Comparison of ENCODE assay signal across 13 cellular contexts in the genomic region with DNA sequence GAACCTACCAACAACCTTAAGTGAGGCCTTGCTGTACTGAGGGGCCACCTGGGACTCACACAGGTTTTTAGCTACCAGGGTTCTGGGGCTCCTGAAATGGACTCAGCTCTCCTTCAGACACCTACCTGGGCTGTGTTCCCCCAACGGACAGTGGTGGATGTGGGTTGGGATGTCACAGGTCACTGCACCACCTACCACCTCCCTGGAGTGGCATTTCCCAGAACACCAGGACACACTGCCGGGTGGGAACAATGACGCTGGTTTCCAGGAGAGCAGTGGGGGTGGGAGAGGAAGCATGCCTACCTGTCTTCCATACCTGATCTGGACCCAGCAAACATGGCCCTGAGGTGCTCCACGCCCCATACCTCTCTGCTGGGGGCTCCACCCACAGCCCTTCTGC. TPM values are rescaled to one million over a fixed set of nuclear protein-coding genes. Genes with fewer than 3 reads are reported as not detected.
DNase-seq lines count a peak whose midpoint lies in the region; ATAC-seq and TF ChIP-seq lines count a peak whose summit lies in the region.
"Had no signal": no experiment of that assay in that cellular context is flagged by ENCODE, and none has a peak within 500 bp of the region (broad histone marks: within the 10 kb centered on the region; RNA-seq: fewer than 3 reads in every experiment).

No MANE protein-coding gene starts in this region.

- H3K4ac ChIP-seq in H9 (ENCODE audit: low read depth, low read length) (no peak overlapping the region), mesenchymal stem cell (ENCODE audit: low read depth in 1 of 2, low read length in 2 of 2) (peak overlapping the region in 1 of 2 experiments; percentile 59)

- H3K23ac ChIP-seq in H9 (ENCODE audit: insufficient read length, low read depth, low read length) (no peak overlapping the region), mesenchymal stem cell (ENCODE audit: low read length in 2 of 2) (no peak overlapping the region)

- ATAC-seq in stimulated activated naive CD8-positive, alpha-beta T cell treated with anti-CD3 and anti-CD28 coated beads, Interleukin-15, amount 100 ng/mL, for 72 hours: no peak
- ATAC-seq in HG02610 (IDR thresholded peaks at IDR 0.05; ENCODE audit: unreplicated experiment) (no peak), HG02571 (IDR thresholded peaks at IDR 0.05; ENCODE audit: unreplicated experiment) (no peak)

- H2AK5ac ChIP-seq in H9 (ENCODE audit: insufficient read length, low read length) (no peak overlapping the region), mesenchymal stem cell (ENCODE audit: low read length, severe bottlenecking) (peak overlapping the region; percentile 73)

- no peak overlapping the region for H3K4me3 ChIP-seq in adipocyte (ENCODE audit: low read length)
- H3K4me3 ChIP-seq in mesenchymal stem cell (ENCODE audit: insufficient read depth in 1 of 2, low read depth in 1 of 2, low read length in 2 of 2): peak overlapping the region in 1 of 2 experiments; percentile 21

- no peak for TF ChIP-seq CTCF in H9 (conservative IDR thresholded peaks at IDR 0.05)

- peaks cover 6 to 10% (median 9%) of the 10 kb centered on the region in 3 experiments; a peak in 6 of 7 replicates for H3K36me3 Mint-ChIP-seq in H9 (ENCODE audit: insufficient read depth in 1 of 3, low read depth in 3 of 3)

- WGBS in H9 (ENCODE audit: extremely low coverage, insufficient read length, low lambda C conversion rate): no CpG with 5 or more reads among the region's 4 CpGs
- WGBS in mesenchymal stem cell: 99% methylated on average over 4 of the region's 4 CpGs

- H2BK15ac ChIP-seq in H9 (ENCODE audit: low read depth, low read length): no peak overlapping the region
- H2BK15ac ChIP-seq in mesenchymal stem cell (ENCODE audit: low read depth, poor library complexity, severe bottlenecking): no peak overlapping the region

- no peak overlapping the region for H3T11ph ChIP-seq in H9 (ENCODE audit: low read length)

- H3K27ac ChIP-seq in H9 (ENCODE audit: insufficient read length, low read depth, low read length): no peak overlapping the region
- peak overlapping the region; percentile 28 for H3K27ac ChIP-seq in mesenchymal stem cell (ENCODE audit: low read length, poor library complexity, severe bottlenecking)
- H3K27ac ChIP-seq: parathyroid adenoma had no signal

- no peak overlapping the region for H3K14ac ChIP-seq in H9 (ENCODE audit: insufficient read depth, low read length)
- H3K14ac ChIP-seq in mesenchymal stem cell (ENCODE audit: low read length in 2 of 2): no peak overlapping the region

- no peak overlapping the region for H3K4me2 ChIP-seq in H9 (ENCODE audit: insufficient read depth, insufficient read length, low read length)
- no peak overlapping the region for H3K4me2 ChIP-seq in mesenchymal stem cell (ENCODE audit: low read length, poor library complexity, severe bottlenecking)

- no peak overlapping the region for H4K91ac ChIP-seq in H9 (ENCODE audit: insufficient read length, low read depth, low read length)
- peak overlapping the region; percentile 66 for H4K91ac ChIP-seq in mesenchymal stem cell (ENCODE audit: low read length)

- no peak overlapping the region for H2BK20ac ChIP-seq in H9 (ENCODE audit: low read depth, low read length, poor library complexity, severe bottlenecking)

- H2AFZ ChIP-seq in H9 (ENCODE audit: low read length): no peak overlapping the region
- no peak overlapping the region for H2AFZ ChIP-seq in mesenchymal stem cell (ENCODE audit: low read depth, low read length)
- H2AFZ ChIP-seq: parathyroid adenoma had no signal

- no peak overlapping the region for H3K56ac ChIP-seq in H9 (ENCODE audit: insufficient read length, low read depth, low read length)

- peaks cover 3% of the 10 kb centered on the region for H3K23me2 ChIP-seq in H9 (ENCODE audit: insufficient read length, low read depth, low read length, poor library complexity, severe bottlenecking)

- H2BK5ac ChIP-seq in H9 (ENCODE audit: insufficient read length, low read length): no peak overlapping the region
- H2BK5ac ChIP-seq in mesenchymal stem cell (ENCODE audit: low read depth, low read length, poor library complexity, severe bottlenecking): no peak overlapping the region

- H2BK120ac ChIP-seq in H9 (ENCODE audit: low read depth, low read length, poor library complexity, severe bottlenecking) (no peak overlapping the region), mesenchymal stem cell (ENCODE audit: low read depth, low read length) (no peak overlapping the region)

- no peak overlapping the region for H2BK12ac ChIP-seq in H9 (ENCODE audit: insufficient read length, low read depth, low read length)
- peak overlapping the region in 1 of 2 experiments; percentile 7 for H2BK12ac ChIP-seq in mesenchymal stem cell (ENCODE audit: low read length in 2 of 2)

- no peaks in the 10 kb centered on the region for H3K9me3 Mint-ChIP-seq in H9
- no peaks in the 10 kb centered on the region for H3K9me3 Mint-ChIP-seq in stimulated activated naive CD8-positive, alpha-beta T cell treated with anti-CD3 and anti-CD28 coated beads, Interleukin-15, amount 100 ng/mL, for 72 hours
- H3K9me3 Mint-ChIP-seq: T-cell had no signal

- peaks cover 8% of the 10 kb centered on the region; the same call in 1 of the 2 replicates for H3K79me2 ChIP-seq in H9 (ENCODE audit: insufficient read depth, low read length)

- H3K27ac Mint-ChIP-seq in H9: peak overlapping the region in 2 of 3 experiments; percentile 55 to 82; a peak in 3 of 7 replicates
- peak overlapping the region; percentile 84 to 92 for H3K27ac Mint-ChIP-seq in stimulated activated naive CD8-positive, alpha-beta T cell treated with anti-CD3 and anti-CD28 coated beads, Interleukin-15, amount 100 ng/mL, for 72 hours

- no peaks in the 10 kb centered on the region for H3K27me3 Mint-ChIP-seq in H9 (ENCODE audit: low read depth)
- H3K27me3 Mint-ChIP-seq in stimulated activated naive CD8-positive, alpha-beta T cell treated with anti-CD3 and anti-CD28 coated beads, Interleukin-15, amount 100 ng/mL, for 72 hours: no peaks in the 10 kb centered on the region
- H3K27me3 Mint-ChIP-seq: T-cell had no signal

- H3K4me1 Mint-ChIP-seq in H9: peaks cover 15 to 18% of the 10 kb centered on the region in 2 experiments
- H3K4me1 Mint-ChIP-seq in stimulated activated naive CD8-positive, alpha-beta T cell treated with anti-CD3 and anti-CD28 coated beads, Interleukin-15, amount 100 ng/mL, for 72 hours: peaks cover 69% of the 10 kb centered on the region

- H4K20me1 ChIP-seq in H9 (ENCODE audit: control insufficient read depth, insufficient read depth, insufficient read length): peaks cover 3% of the 10 kb centered on the region

- H4K8ac ChIP-seq in H9 (replicated peaks; ENCODE audit: insufficient read length, low read depth, low read length): no peak overlapping the region
- H4K8ac ChIP-seq in mesenchymal stem cell (ENCODE audit: low read length): peak overlapping the region; percentile 53

- H3K79me1 ChIP-seq in H9 (ENCODE audit: insufficient read depth, low read depth, low read length, poor library complexity, severe bottlenecking) (peaks cover 6% of the 10 kb centered on the region), mesenchymal stem cell (replicated peaks; ENCODE audit: low read length, poor library complexity, severe bottlenecking) (peaks cover 19% of the 10 kb centered on the region)

- H3K36me3 ChIP-seq in adipocyte (ENCODE audit: control insufficient read depth, insufficient read depth, low read length, severe bottlenecking) (no peaks in the 10 kb centered on the region), mesenchymal stem cell (ENCODE audit: control insufficient read depth in 1 of 2, insufficient read depth in 2 of 2, low read depth in 1 of 2, low read length in 2 of 2) (peaks cover 13 to 22% of the 10 kb centered on the region in 2 experiments)

- H4K5ac ChIP-seq in H9 (ENCODE audit: insufficient read length, low read depth, low read length): no peak overlapping the region

- H3K27me3 ChIP-seq in H9 (ENCODE audit: insufficient read depth, low read length): no peaks in the 10 kb centered on the region
- no peaks in the 10 kb centered on the region for H3K27me3 ChIP-seq in adipocyte (replicated peaks; ENCODE audit: control insufficient read depth, insufficient read depth, low read length)
- no peaks in the 10 kb centered on the region for H3K27me3 ChIP-seq in mesenchymal stem cell (ENCODE audit: control insufficient read depth in 1 of 2, insufficient read depth in 1 of 2, low read length in 2 of 2)

- H3K18ac ChIP-seq in H9 (ENCODE audit: insufficient read length, low read depth, low read length): no peak overlapping the region
- H3K18ac ChIP-seq in mesenchymal stem cell (ENCODE audit: low read depth in 1 of 2, low read length in 2 of 2): no peak overlapping the region

- DNase-seq in H9: no peak
- no peak for DNase-seq in adipocyte (ENCODE audit: low read depth)
- no peak for DNase-seq in mesenchymal stem cell
- no peak for DNase-seq in stimulated activated naive CD8-positive, alpha-beta T cell treated with anti-CD3 and anti-CD28 coated beads, Interleukin-15, amount 100 ng/mL, for 72 hours
- no peak for DNase-seq in DMS79 (lab: John Stamatoyannopoulos, UW)
- no peak for DNase-seq in T-helper 2 cell
- DNase-seq: activated T-cell treated with anti-CD3 and anti-CD28 coated beads for 4 hours, DMS53, NCI-H774 had no signal

- H3K4me3 Mint-ChIP-seq in H9: no peak overlapping the region
- H3K4me3 Mint-ChIP-seq in stimulated activated naive CD8-positive, alpha-beta T cell treated with anti-CD3 and anti-CD28 coated beads, Interleukin-15, amount 100 ng/mL, for 72 hours: peak overlapping the region; percentile 48 to 54
- H3K4me3 Mint-ChIP-seq: T-cell had no signal

- H3K4me1 ChIP-seq in H9 (ENCODE audit: insufficient read depth, low read length) (no peaks in the 10 kb centered on the region), adipocyte (ENCODE audit: control insufficient read depth, insufficient read depth, low read length) (peaks cover 68% of the 10 kb centered on the region), mesenchymal stem cell (ENCODE audit: control insufficient read depth, insufficient read depth, low read depth, low read length) (peaks cover 51% of the 10 kb centered on the region)

- H3K9ac ChIP-seq in H9 (ENCODE audit: extremely low read depth, insufficient read length, low read length): no peak overlapping the region
- peak overlapping the region; percentile 86 for H3K9ac ChIP-seq in adipocyte (ENCODE audit: low read length)
- H3K9ac ChIP-seq in mesenchymal stem cell (ENCODE audit: low read length): peak overlapping the region; percentile 80
- H3K9ac ChIP-seq: parathyroid adenoma had no signal

- H3K9me3 ChIP-seq in H9 (ENCODE audit: control insufficient read depth, low read depth, low read length): no peaks in the 10 kb centered on the region
- no peaks in the 10 kb centered on the region for H3K9me3 ChIP-seq in adipocyte (ENCODE audit: control insufficient read depth, low read length)
- no peaks in the 10 kb centered on the region for H3K9me3 ChIP-seq in mesenchymal stem cell (ENCODE audit: control insufficient read depth, low read length)

RNA-seq across cellular contexts. Expression of a gene that starts 20.9 kb away (rescaled TPM):
- 74.2 and 77.0 TPM in 2 replicates for total RNA-seq in H9 (2021)
- 143 TPM for polyA plus RNA-seq in mesenchymal stem cell (2013, experiment 1 of 2)
- 140 TPM for polyA plus RNA-seq in mesenchymal stem cell (2013, experiment 2 of 2)

Comparison
In these comparisons a context has a peak if more than half of its experiments do, and no peak if none do; other contexts are left out.
1. H3K4me3 Mint-ChIP-seq: peak in stimulated activated naive CD8-positive, alpha-beta T cell treated with anti-CD3 and anti-CD28 coated beads, Interleukin-15, amount 100 ng/mL, for 72 hours (2 of 2); none in H9 (0 of 2).